In the genomic region with DNA sequence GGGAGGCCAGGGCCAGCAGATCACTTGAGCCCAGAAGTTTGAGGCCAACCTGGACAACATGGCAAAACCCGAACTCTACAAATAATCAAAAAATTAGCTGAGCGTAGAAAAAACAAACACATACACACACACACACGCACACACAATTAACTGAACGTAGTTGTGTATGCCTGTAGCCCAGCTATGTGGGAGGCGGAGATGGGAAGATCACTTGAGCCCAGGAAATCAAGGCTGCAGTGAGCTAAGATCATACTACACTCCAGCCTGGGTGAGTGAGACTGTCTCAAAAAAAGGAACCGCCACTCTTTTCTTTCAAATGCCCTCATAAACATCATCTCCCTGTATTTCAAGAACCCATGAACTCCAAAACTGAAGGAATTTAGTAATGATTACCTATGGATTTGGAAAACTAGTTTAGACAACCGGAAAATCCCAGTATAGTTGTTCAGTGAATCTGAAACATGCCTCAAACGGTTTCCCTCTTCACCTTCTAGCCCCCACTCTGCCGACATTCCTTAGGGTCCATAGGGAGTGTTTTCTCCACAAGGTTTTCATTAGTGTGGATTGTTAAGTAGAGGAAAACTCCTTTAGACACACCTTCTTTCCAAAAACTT, we compare ENCODE assay signal across 9 cellular contexts. TPM values are rescaled to one million over a fixed set of nuclear protein-coding genes. Genes with fewer than 3 reads are reported as not detected.
DNase-seq lines count a peak whose midpoint lies in the region; ATAC-seq and TF ChIP-seq lines count a peak whose summit lies in the region.
"Had no signal": no experiment of that assay in that cellular context is flagged by ENCODE, and none has a peak within 500 bp of the region (broad histone marks: within the 10 kb centered on the region; RNA-seq: fewer than 3 reads in every experiment).

No MANE protein-coding gene starts in this region.

- no peaks in the 10 kb centered on the region for H3K9me3 Mint-ChIP-seq in activated CD4-positive, alpha-beta memory T cell treated with anti-CD3 and anti-CD28 coated beads for 36 hours
- no peaks in the 10 kb centered on the region for H3K9me3 Mint-ChIP-seq in stimulated activated memory B cell treated with anti-CD40 and anti-IgM and Interleukin-4, amounts not matched to agents 10 μg/mL and 1 μg/mL and 100 μg/mL, for 72 hours

- CTCF ChIA-PET in activated CD4-positive, alpha-beta memory T cell treated with anti-CD3 and anti-CD28 coated beads for 36 hours (lab: Charles Lee) = interaction anchor here (2.1 to 5.2 kb wide), 3 partner anchors 10 to 14 kb away, joined by 8 to 43 read pairs (median 13); no protein-coding TSS in a partner anchor

- 88% methylated on average over 9 of the region's 9 CpGs for WGBS in hepatocyte (ENCODE audit: low lambda C conversion rate, missing lambda C conversion rate)

- intact Hi-C loops in activated CD4-positive, alpha-beta memory T cell treated with anti-CD3 and anti-CD28 coated beads for 36 hours (cut with micrococcal nuclease) = no loop called here

- DNase-seq in Karpas-422 (peak; percentile 80), hepatocyte (ENCODE audit: low spot score) (no peak), SKM-1 (lab: John Stamatoyannopoulos, UW; ENCODE audit: unreplicated experiment) (no peak), NCI-H526 (lab: John Stamatoyannopoulos, UW) (no peak), NCI-H2171 (lab: John Stamatoyannopoulos, UW) (no peak), cerebellum (ENCODE audit: low spot score) (no peak)
- no peak for DNase-seq in activated CD4-positive, alpha-beta memory T cell treated with anti-CD3 and anti-CD28 coated beads for 36 hours

- no peak for ATAC-seq in stimulated activated memory B cell treated with anti-CD40 and anti-IgM and Interleukin-4, amounts not matched to agents 10 μg/mL and 1 μg/mL and 100 μg/mL, for 72 hours
- ATAC-seq: left lobe of liver had no signal

- H3K36me3 ChIP-seq in Karpas-422 (ENCODE audit: insufficient read depth, low read length) = peaks cover 34% of the 10 kb centered on the region
- H3K36me3 ChIP-seq in hepatocyte (replicated peaks; ENCODE audit: insufficient read depth, low read depth) = peaks cover 6% of the 10 kb centered on the region

- H2AFZ ChIP-seq in Karpas-422 (ENCODE audit: low read length) (no peak overlapping the region), hepatocyte (no peak overlapping the region)

- H3K27ac ChIP-seq in Karpas-422 (ENCODE audit: low read length) (peak overlapping the region; percentile 94), hepatocyte (peak overlapping the region; percentile 31)

- H3K9me2 ChIP-seq in Karpas-422 (replicated peaks; ENCODE audit: insufficient read depth, low read length) = no peaks in the 10 kb centered on the region
- no peaks in the 10 kb centered on the region for H3K9me2 ChIP-seq in hepatocyte (replicated peaks; ENCODE audit: insufficient read depth)

- no peaks in the 10 kb centered on the region for H3K27me3 Mint-ChIP-seq in activated CD4-positive, alpha-beta memory T cell treated with anti-CD3 and anti-CD28 coated beads for 36 hours
- no peaks in the 10 kb centered on the region for H3K27me3 Mint-ChIP-seq in stimulated activated memory B cell treated with anti-CD40 and anti-IgM and Interleukin-4, amounts not matched to agents 10 μg/mL and 1 μg/mL and 100 μg/mL, for 72 hours

- H3K27me3 ChIP-seq in Karpas-422 (ENCODE audit: low read length) (no peaks in the 10 kb centered on the region), hepatocyte (no peaks in the 10 kb centered on the region)

- H3K79me2 ChIP-seq in Karpas-422 (ENCODE audit: low read length) (peaks cover 14% of the 10 kb centered on the region), hepatocyte (peaks cover 37% of the 10 kb centered on the region)

- peaks cover 33% of the 10 kb centered on the region for H4K20me1 ChIP-seq in Karpas-422 (ENCODE audit: insufficient read depth, low read depth, low read length)
- peaks cover 36% of the 10 kb centered on the region for H4K20me1 ChIP-seq in hepatocyte (ENCODE audit: insufficient read depth, poor library complexity, severe bottlenecking)

- POLR2A ChIA-PET in activated CD4-positive, alpha-beta memory T cell treated with anti-CD3 and anti-CD28 coated beads for 36 hours (lab: Charles Lee) = interaction anchor here (13.2 kb wide), 1 partner anchor 12 kb away, joined by 183 read pairs; no protein-coding TSS in a partner anchor

- peaks cover 54% of the 10 kb centered on the region for H3K4me1 Mint-ChIP-seq in activated CD4-positive, alpha-beta memory T cell treated with anti-CD3 and anti-CD28 coated beads for 36 hours (ENCODE audit: low read depth)
- H3K4me1 Mint-ChIP-seq in stimulated activated memory B cell treated with anti-CD40 and anti-IgM and Interleukin-4, amounts not matched to agents 10 μg/mL and 1 μg/mL and 100 μg/mL, for 72 hours = peaks cover 67% of the 10 kb centered on the region

- no peak overlapping the region for H3K4me2 ChIP-seq in Karpas-422 (ENCODE audit: low read depth, low read length, poor library complexity, severe bottlenecking)
- H3K4me2 ChIP-seq in hepatocyte = peak overlapping the region; percentile 84

- no peak overlapping the region for H3K9ac ChIP-seq in Karpas-422 (ENCODE audit: low read length)

- no peak overlapping the region for H3K4me3 Mint-ChIP-seq in activated CD4-positive, alpha-beta memory T cell treated with anti-CD3 and anti-CD28 coated beads for 36 hours
- H3K4me3 Mint-ChIP-seq in stimulated activated memory B cell treated with anti-CD40 and anti-IgM and Interleukin-4, amounts not matched to agents 10 μg/mL and 1 μg/mL and 100 μg/mL, for 72 hours = peak overlapping the region; percentile 39

- peaks cover 38% of the 10 kb centered on the region for H3K36me3 Mint-ChIP-seq in activated CD4-positive, alpha-beta memory T cell treated with anti-CD3 and anti-CD28 coated beads for 36 hours
- H3K36me3 Mint-ChIP-seq in stimulated activated memory B cell treated with anti-CD40 and anti-IgM and Interleukin-4, amounts not matched to agents 10 μg/mL and 1 μg/mL and 100 μg/mL, for 72 hours = peaks cover 35% of the 10 kb centered on the region

- peak overlapping the region; percentile 92 for H3K27ac Mint-ChIP-seq in activated CD4-positive, alpha-beta memory T cell treated with anti-CD3 and anti-CD28 coated beads for 36 hours
- H3K27ac Mint-ChIP-seq in stimulated activated memory B cell treated with anti-CD40 and anti-IgM and Interleukin-4, amounts not matched to agents 10 μg/mL and 1 μg/mL and 100 μg/mL, for 72 hours = peak overlapping the region; percentile 67

- H3K4me3 ChIP-seq in Karpas-422 (ENCODE audit: low read length) (no peak overlapping the region), hepatocyte (no peak overlapping the region)

- H3K9me3 ChIP-seq in Karpas-422 (ENCODE audit: low read length) = no peaks in the 10 kb centered on the region
- H3K9me3 ChIP-seq in hepatocyte (ENCODE audit: low read depth) = no peaks in the 10 kb centered on the region

- H3K4me1 ChIP-seq in Karpas-422 (ENCODE audit: low read length) (peaks cover 34% of the 10 kb centered on the region), hepatocyte (ENCODE audit: insufficient read depth) (peaks cover 14% of the 10 kb centered on the region)

- no peak for TF ChIP-seq CTCF in hepatocyte (IDR thresholded peaks at IDR 0.05; ENCODE audit: poor library complexity)

RNA-seq across cellular contexts. Expression of gene TXNIP, which starts 4.5 kb away (rescaled TPM):
- total RNA-seq in Karpas-422 (2014; rRNA removed; shearing (Covaris generic); ENCODE audit: low replicate concordance) = 130 and 269 TPM in 2 replicates
- total RNA-seq in activated CD4-positive, alpha-beta memory T cell treated with anti-CD3 and anti-CD28 coated beads for 36 hours = 10 to 100 TPM; 82.6 to 88.8 TPM
- total RNA-seq in hepatocyte (160 TPM in 2 replicates), cerebellum (147 TPM)
- 75.3 and 85.0 TPM in 2 replicates for polyA plus RNA-seq in hepatocyte

RNA-seq across cellular contexts. Expression of gene POLR3GL, which starts 27.4 kb away (rescaled TPM):
- total RNA-seq in Karpas-422 (2014; rRNA removed; shearing (Covaris generic); ENCODE audit: low replicate concordance) = 34.7 and 42.3 TPM in 2 replicates
- 10 to 100 TPM; 27.3 to 30.9 TPM for total RNA-seq in activated CD4-positive, alpha-beta memory T cell treated with anti-CD3 and anti-CD28 coated beads for 36 hours
- total RNA-seq in hepatocyte (10.5 and 15.6 TPM in 2 replicates), cerebellum (5.7 TPM)
- polyA plus RNA-seq in hepatocyte = 27.2 and 27.3 TPM in 2 replicates

RNA-seq across cellular contexts. Expression of gene ANKRD34A, which starts 27.5 kb away (rescaled TPM):
- total RNA-seq in Karpas-422 (2014; rRNA removed; shearing (Covaris generic); ENCODE audit: low replicate concordance) = 9.0 and 21.5 TPM in 2 replicates
- total RNA-seq in activated CD4-positive, alpha-beta memory T cell treated with anti-CD3 and anti-CD28 coated beads for 36 hours = 1 to 10 TPM; 4.6 to 4.7 TPM
- total RNA-seq in hepatocyte (0.28 and 0.90 TPM in 2 replicates), cerebellum (1.1 TPM)
- polyA plus RNA-seq in hepatocyte = 0.76 and 0.83 TPM in 2 replicates

RNA-seq across cellular contexts. Expression of gene HJV, which starts 29.6 kb away (rescaled TPM):
- not detected in 2 replicates for total RNA-seq in Karpas-422 (2014; rRNA removed; shearing (Covaris generic); ENCODE audit: low replicate concordance)
- total RNA-seq in activated CD4-positive, alpha-beta memory T cell treated with anti-CD3 and anti-CD28 coated beads for 36 hours = not detected
- 5.7 and 6.7 TPM in 2 replicates for total RNA-seq in hepatocyte
- polyA plus RNA-seq in hepatocyte = 1.00 and 3.0 TPM in 2 replicates
- not detected for total RNA-seq in cerebellum

RNA-seq across cellular contexts. Expression of gene LIX1L, which starts 34.1 kb away (rescaled TPM):
- 35.8 and 49.4 TPM in 2 replicates for total RNA-seq in Karpas-422 (2014; rRNA removed; shearing (Covaris generic); ENCODE audit: low replicate concordance)
- 10 to 100 TPM; 46.6 to 47.8 TPM for total RNA-seq in activated CD4-positive, alpha-beta memory T cell treated with anti-CD3 and anti-CD28 coated beads for 36 hours
- total RNA-seq in hepatocyte = 14.0 and 17.9 TPM in 2 replicates
- polyA plus RNA-seq in hepatocyte = 15.3 and 16.3 TPM in 2 replicates
- total RNA-seq in cerebellum = 27.1 TPM
